In the genomic region with DNA sequence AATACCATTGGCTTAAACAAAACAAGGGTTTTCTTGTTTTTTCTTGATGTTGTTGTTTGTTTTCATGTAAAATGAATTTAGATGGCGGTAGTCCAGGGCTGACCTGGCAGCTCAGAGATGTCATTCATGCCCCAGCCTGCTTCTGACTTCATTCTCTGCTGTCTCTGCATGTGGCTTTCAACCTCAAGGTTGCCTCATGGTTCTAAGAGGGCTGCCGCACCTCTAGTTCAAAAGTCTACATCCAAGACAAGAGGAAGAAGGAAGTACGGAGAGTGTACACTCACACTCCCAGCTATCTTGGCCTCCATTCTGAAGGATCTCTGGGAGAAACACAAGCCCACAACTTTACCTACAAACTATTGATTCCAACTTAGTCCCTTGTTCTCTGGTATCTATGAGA, we compare ENCODE assay signal across 9 cellular contexts. TPM values are rescaled to one million over a fixed set of nuclear protein-coding genes. Genes with fewer than 3 reads are reported as not detected.
DNase-seq lines count a peak whose midpoint lies in the region; ATAC-seq and TF ChIP-seq lines count a peak whose summit lies in the region.
"Had no signal": no experiment of that assay in that cellular context is flagged by ENCODE, and none has a peak within 500 bp of the region (broad histone marks: within the 10 kb centered on the region; RNA-seq: fewer than 3 reads in every experiment).

No MANE protein-coding gene starts in this region.

- H3K79me2 ChIP-seq in OCI-LY3 (ENCODE audit: low read length): peaks cover 4% of the 10 kb centered on the region
- peaks cover 2% of the 10 kb centered on the region for H3K79me2 ChIP-seq in osteoblast (ENCODE audit: insufficient read depth, low read length)

- no peaks in the 10 kb centered on the region for H3K9me3 ChIP-seq in CD8-positive, alpha-beta memory T cell (ENCODE audit: low read length)
- H3K9me3 ChIP-seq in OCI-LY3 (ENCODE audit: insufficient read depth, low read length) (no peaks in the 10 kb centered on the region), osteoblast (ENCODE audit: low read depth, low read length) (no peaks in the 10 kb centered on the region)

- H3K27ac Mint-ChIP-seq in CD8-positive, alpha-beta memory T cell: peak overlapping the region; percentile 97 to 100 (median 99)

- peak overlapping the region; percentile 92 for H3K4me3 ChIP-seq in CD8-positive, alpha-beta memory T cell (ENCODE audit: low read length)
- H3K4me3 ChIP-seq in OCI-LY3 (ENCODE audit: low read length): no peak overlapping the region
- peak overlapping the region; percentile 80 for H3K4me3 ChIP-seq in coronary artery
- no peak overlapping the region for H3K4me3 ChIP-seq in osteoblast (ENCODE audit: insufficient read depth, low read length)

- CTCF ChIA-PET in CD8-positive, alpha-beta memory T cell (lab: Charles Lee): interaction anchor here (0.6 kb wide), 1 partner anchor 133 kb away, joined by 3 read pairs; no protein-coding TSS in a partner anchor

- peaks cover 2 to 9% (median 6%) of the 10 kb centered on the region in 5 donors for H3K9me3 Mint-ChIP-seq in CD8-positive, alpha-beta memory T cell

- H3K4me1 Mint-ChIP-seq in CD8-positive, alpha-beta memory T cell: peaks cover 37 to 48% (median 39%) of the 10 kb centered on the region in 3 donors

- H2AFZ ChIP-seq in OCI-LY3 (ENCODE audit: low read depth, low read length) (peak overlapping the region; percentile 98), osteoblast (ENCODE audit: low read length) (peak overlapping the region; percentile 82)

- no peaks in the 10 kb centered on the region for H3K27me3 Mint-ChIP-seq in CD8-positive, alpha-beta memory T cell

- H3K4me2 ChIP-seq in OCI-LY3 (ENCODE audit: low read length) (peak overlapping the region; percentile 89; the same call in 1 of the 2 replicates), osteoblast (ENCODE audit: insufficient read depth, low read length) (no peak overlapping the region)

- H4K20me1 ChIP-seq in OCI-LY3 (ENCODE audit: insufficient read depth, low read length) (no peaks in the 10 kb centered on the region), osteoblast (ENCODE audit: insufficient read depth, low read length) (no peaks in the 10 kb centered on the region)

- H3K4me3 Mint-ChIP-seq in CD8-positive, alpha-beta memory T cell: peak overlapping the region; percentile 15 to 100 (median 99)

- H3K4me1 ChIP-seq in CD8-positive, alpha-beta memory T cell (ENCODE audit: insufficient read depth, low read length): peaks cover 21% of the 10 kb centered on the region
- H3K4me1 ChIP-seq in OCI-LY3 (ENCODE audit: low read length) (peaks cover 14% of the 10 kb centered on the region), osteoblast (ENCODE audit: insufficient read depth, low read length) (peaks cover 15% of the 10 kb centered on the region)

- no peaks in the 10 kb centered on the region for H3K27me3 ChIP-seq in CD8-positive, alpha-beta memory T cell (ENCODE audit: insufficient read depth, low read length, poor library complexity, severe bottlenecking)
- no peaks in the 10 kb centered on the region for H3K27me3 ChIP-seq in OCI-LY3 (ENCODE audit: low read depth, low read length)
- H3K27me3 ChIP-seq in osteoblast (ENCODE audit: insufficient read depth, low read length): no peaks in the 10 kb centered on the region

- H3K27ac ChIP-seq in CD8-positive, alpha-beta memory T cell (ENCODE audit: low read depth, low read length): no peak overlapping the region
- H3K27ac ChIP-seq in OCI-LY3 (ENCODE audit: low read length): no peak overlapping the region
- H3K27ac ChIP-seq in coronary artery: no peak overlapping the region
- no peak overlapping the region for H3K27ac ChIP-seq in osteoblast (ENCODE audit: low read depth, low read length)

- TF ChIP-seq CTCF in OCI-LY3 (IDR thresholded peaks at IDR 0.05; ENCODE audit: low read depth, low read length) (no peak), coronary artery (IDR thresholded peaks at IDR 0.05) (no peak), osteoblast (IDR thresholded peaks at IDR 0.05; ENCODE audit: extremely low read depth, low read depth, low read length) (no peak)

- POLR2A ChIA-PET in CD8-positive, alpha-beta memory T cell (lab: Charles Lee): interaction anchor here (0.6 kb wide), 1 partner anchor 123 kb away, joined by 3 read pairs; no protein-coding TSS in a partner anchor

- H3K9ac ChIP-seq in OCI-LY3 (ENCODE audit: low read length): no peak overlapping the region

- ATAC-seq in left lobe of liver (no peak), HG03159 (IDR thresholded peaks at IDR 0.05; ENCODE audit: unreplicated experiment) (no peak)

- peaks cover 2 to 34% (median 10%) of the 10 kb centered on the region in 3 donors for H3K36me3 Mint-ChIP-seq in CD8-positive, alpha-beta memory T cell

- peaks cover under 1% of the 10 kb centered on the region for H3K36me3 ChIP-seq in CD8-positive, alpha-beta memory T cell (ENCODE audit: insufficient read depth, low read length)
- no peaks in the 10 kb centered on the region for H3K36me3 ChIP-seq in OCI-LY3 (replicated peaks; ENCODE audit: low read depth, low read length)
- H3K36me3 ChIP-seq in osteoblast (ENCODE audit: insufficient read depth, low read length): peaks cover 1% of the 10 kb centered on the region

- no peak for DNase-seq in CD8-positive, alpha-beta memory T cell
- DNase-seq in coronary artery (ENCODE audit: low spot score): no peak
- no peak for DNase-seq in osteoblast (ENCODE audit: insufficient read length, low spot score, missing footprints)
- no peak for DNase-seq in left lobe of liver (ENCODE audit: low spot score)
- no peak for DNase-seq in NCI-H2029 treated with DMSO at 0.1 percent for 48 hours (lab: John Stamatoyannopoulos, UW)
- DNase-seq in iPS-NIHi11 (ENCODE audit: low spot score): no peak
- DNase-seq: activated effector memory CD4-positive, alpha-beta T cell treated with anti-CD3 and anti-CD28 coated beads, Interleukin-2, amount 50 U/mL, for 16 hours had no signal

RNA-seq across cellular contexts. Expression of a gene that starts 1.2 kb away (rescaled TPM):
- total RNA-seq in CD8-positive, alpha-beta memory T cell: 10 to 100 TPM; 32.8 to 37.1 TPM
- 75.5 TPM for polyA plus RNA-seq in CD8-positive, alpha-beta memory T cell
- total RNA-seq in osteoblast (21.5 and 21.7 TPM in 2 replicates), left lobe of liver (12.4 TPM)

RNA-seq across cellular contexts. Expression of a gene that starts 18.6 kb away (rescaled TPM):
- total RNA-seq in CD8-positive, alpha-beta memory T cell: 10 to 100 TPM; 24.0 to 26.4 TPM
- 14.4 TPM for polyA plus RNA-seq in CD8-positive, alpha-beta memory T cell
- total RNA-seq in osteoblast: 10.5 and 11.5 TPM in 2 replicates
- total RNA-seq in left lobe of liver: 5.0 TPM

RNA-seq across cellular contexts. Expression of a gene that starts 37.1 kb away (rescaled TPM):
- 10 to 100 TPM; 30.8 to 31.5 TPM for total RNA-seq in CD8-positive, alpha-beta memory T cell
- polyA plus RNA-seq in CD8-positive, alpha-beta memory T cell: 85.0 TPM
- total RNA-seq in osteoblast (25.3 and 26.2 TPM in 2 replicates), left lobe of liver (9.5 TPM)

RNA-seq across cellular contexts. Expression of a gene that starts 56.2 kb away (rescaled TPM):
- 10 to 100 TPM; 18.0 to 19.0 TPM for total RNA-seq in CD8-positive, alpha-beta memory T cell
- polyA plus RNA-seq in CD8-positive, alpha-beta memory T cell: 6.8 TPM
- 16.3 and 17.4 TPM in 2 replicates for total RNA-seq in osteoblast
- 3.0 TPM for total RNA-seq in left lobe of liver

Comparison
In these comparisons a context has a peak if more than half of its experiments do, and no peak if none do; other contexts are left out.
1. H3K4me3 ChIP-seq: peak in CD8-positive, alpha-beta memory T cell (single experiment) and coronary artery (single experiment); none in OCI-LY3 (single experiment) and osteoblast (single experiment).